ENCODE assay signal across 1 cellular context in genomic region chr20:46406200-46406985, GRCh38.
TF ChIP-seq lines count a peak whose summit lies in the region.

Gene ELMO2 (minus strand): TSS chr20:46406615. CDS start chr20:46394482, 12,133 bp downstream.

TF ChIP-seq in HepG2, 621 proteins besides CTCF, POLR2A, EP300 and RAD21 (continued from another document and continues in another):
- TF ChIP-seq MTERF4 (CRISPR knock-in tag; IDR thresholded peaks at IDR 0.05), result peak; percentile 64; the same call in 1 of the 2 replicates
- TF ChIP-seq ZNF367 (CRISPR knock-in tag; IDR thresholded peaks at IDR 0.05; ENCODE audit: borderline replicate concordance), result peak; percentile 72; the same call in 1 of the 2 replicates
- no peak for TF ChIP-seq ZHX2 (IDR thresholded peaks at IDR 0.05; ENCODE audit: low read depth)
- TF ChIP-seq ZHX2 (CRISPR knock-in tag; IDR thresholded peaks at IDR 0.05; ENCODE audit: borderline replicate concordance), result peak; percentile 86; the same call in 1 of the 2 replicates
- peak; percentile 88 for TF ChIP-seq ZNF709 (CRISPR knock-in tag; IDR thresholded peaks at IDR 0.05)
- no peak for TF ChIP-seq EZH2 (conservative IDR thresholded peaks at IDR 0.05; ENCODE audit: low read depth, low read length)
- TF ChIP-seq MXD3 (CRISPR knock-in tag; IDR thresholded peaks at IDR 0.05), result peak; percentile 78
- no peak for TF ChIP-seq SRSF1 (optimal IDR thresholded peaks at IDR 0.05; ENCODE audit: low read depth, low read length)
- TF ChIP-seq ZNF615 (CRISPR knock-in tag; IDR thresholded peaks at IDR 0.05; ENCODE audit: borderline replicate concordance), result 0 out of 2 replicates have a peak, but pooled peaks have one; percentile 6
- peak; percentile 6; the same call in 1 of the 2 replicates for TF ChIP-seq ZNF317 (CRISPR knock-in tag; IDR thresholded peaks at IDR 0.05)
- no peak; the same call in 1 of the 2 replicates for TF ChIP-seq GZF1 (CRISPR knock-in tag; IDR thresholded peaks at IDR 0.05)
- no peak for TF ChIP-seq HMGA1 (CRISPR knock-in tag; conservative IDR thresholded peaks at IDR 0.05)
- peak; percentile 75 for TF ChIP-seq ZNF343 (CRISPR knock-in tag; IDR thresholded peaks at IDR 0.05)
- peak; percentile 95 for TF ChIP-seq SIN3A (IDR thresholded peaks at IDR 0.05; ENCODE audit: borderline replicate concordance, low read depth, low read length)
- no peak for TF ChIP-seq TCF7L2 (IDR thresholded peaks at IDR 0.05; ENCODE audit: low read depth, low read length)
- TF ChIP-seq KDM6A (CRISPR knock-in tag; IDR thresholded peaks at IDR 0.05; ENCODE audit: low read depth), result no peak
- TF ChIP-seq ZKSCAN8 (CRISPR knock-in tag; IDR thresholded peaks at IDR 0.05; ENCODE audit: borderline replicate concordance), result 0 out of 2 replicates have a peak, but pooled peaks have one; percentile 16
- TF ChIP-seq, protein P1, sequence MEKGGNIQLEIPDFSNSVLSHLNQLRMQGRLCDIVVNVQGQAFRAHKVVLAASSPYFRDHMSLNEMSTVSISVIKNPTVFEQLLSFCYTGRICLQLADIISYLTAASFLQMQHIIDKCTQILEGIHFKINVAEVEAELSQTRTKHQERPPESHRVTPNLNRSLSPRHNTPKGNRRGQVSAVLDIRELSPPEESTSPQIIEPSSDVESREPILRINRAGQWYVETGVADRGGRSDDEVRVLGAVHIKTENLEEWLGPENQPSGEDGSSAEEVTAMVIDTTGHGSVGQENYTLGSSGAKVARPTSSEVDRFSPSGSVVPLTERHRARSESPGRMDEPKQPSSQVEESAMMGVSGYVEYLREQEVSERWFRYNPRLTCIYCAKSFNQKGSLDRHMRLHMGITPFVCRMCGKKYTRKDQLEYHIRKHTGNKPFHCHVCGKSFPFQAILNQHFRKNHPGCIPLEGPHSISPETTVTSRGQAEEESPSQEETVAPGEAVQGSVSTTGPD (CRISPR knock-in tag; IDR thresholded peaks at IDR 0.05), result no peak
- peak; percentile 45; the same call in 1 of the 2 replicates for TF ChIP-seq ZMYM4 (CRISPR knock-in tag; IDR thresholded peaks at IDR 0.05)
- no peak for TF ChIP-seq PAF1 (CRISPR knock-in tag; IDR thresholded peaks at IDR 0.05)
- 0 out of 2 replicates have a peak, but pooled peaks have one; percentile 20 for TF ChIP-seq ZNF839 (CRISPR knock-in tag; IDR thresholded peaks at IDR 0.05; ENCODE audit: borderline replicate concordance)
- TF ChIP-seq TEAD3 (CRISPR knock-in tag; optimal IDR thresholded peaks at IDR 0.05; ENCODE audit: borderline replicate concordance), result no peak
- TF ChIP-seq ZNF607 (CRISPR knock-in tag; IDR thresholded peaks at IDR 0.05; ENCODE audit: borderline replicate concordance), result peak; percentile 69; the same call in 1 of the 2 replicates
- TF ChIP-seq ARID3A (IDR thresholded peaks at IDR 0.05; ENCODE audit: low read depth, low read length), result 0 out of 2 replicates have a peak, but pooled peaks have one; percentile 21
- no peak for TF ChIP-seq GTF2F1 (IDR thresholded peaks at IDR 0.05; ENCODE audit: low read length)
- peak; percentile 81 for TF ChIP-seq ZNF687 (CRISPR knock-in tag; IDR thresholded peaks at IDR 0.05)
- TF ChIP-seq ZNF550 (CRISPR knock-in tag; IDR thresholded peaks at IDR 0.05; ENCODE audit: borderline replicate concordance), result no peak
- TF ChIP-seq RFXANK (CRISPR knock-in tag; IDR thresholded peaks at IDR 0.05), result no peak
- peak; percentile 79 for TF ChIP-seq AGO2 (optimal IDR thresholded peaks at IDR 0.05; ENCODE audit: low read depth, low read length)
- no peak for TF ChIP-seq GATA4 (IDR thresholded peaks at IDR 0.05; ENCODE audit: borderline replicate concordance, low read depth)
- peak; percentile 79; the same call in 1 of the 2 replicates for TF ChIP-seq KDM5A (IDR thresholded peaks at IDR 0.05; ENCODE audit: borderline replicate concordance, low read length)
- TF ChIP-seq ZNF136 (CRISPR knock-in tag; IDR thresholded peaks at IDR 0.05; ENCODE audit: low read depth), result no peak
- TF ChIP-seq CENPT (CRISPR knock-in tag; IDR thresholded peaks at IDR 0.05; ENCODE audit: low read depth), result no peak
- no peak for TF ChIP-seq ZNF720 (CRISPR knock-in tag; IDR thresholded peaks at IDR 0.05)
- 0 out of 2 replicates have a peak, but pooled peaks have one; percentile 91 for TF ChIP-seq KIAA2018 (CRISPR knock-in tag; IDR thresholded peaks at IDR 0.05; ENCODE audit: borderline replicate concordance)
- TF ChIP-seq ETV6 (CRISPR knock-in tag; conservative IDR thresholded peaks at IDR 0.05), result peak; percentile 77; the same call in 1 of the 2 replicates
